ENCODE assay signal across 1 cellular context in genomic region chr11:47179655-47179991, GRCh38.
A peak's percentile ranks its signal among the peaks of the same experiment; 100 is the strongest.
TF ChIP-seq lines count a peak whose summit lies in the region.

No MANE protein-coding gene starts in this region.

TF ChIP-seq in GM12878, 131 proteins besides CTCF, POLR2A, EP300 and RAD21:
- TF ChIP-seq USF2 (IDR thresholded peaks at IDR 0.05; ENCODE audit: borderline replicate concordance, low read depth, low read length) = no peak
- TF ChIP-seq BMI1 (IDR thresholded peaks at IDR 0.05; ENCODE audit: borderline replicate concordance) = no peak
- TF ChIP-seq YY1 (IDR thresholded peaks at IDR 0.05; ENCODE audit: low read depth, low read length) = peak; percentile 24; the same call in 1 of the 2 replicates
- TF ChIP-seq SMC3 (IDR thresholded peaks at IDR 0.05; ENCODE audit: borderline replicate concordance, low read length) = peak; percentile 32; the same call in 1 of the 2 replicates
- no peak for TF ChIP-seq REST (IDR thresholded peaks at IDR 0.05; ENCODE audit: low read depth, low read length)
